In genomic region chr4:64733-65132, GRCh38 we compare ENCODE assay signal across 7 cellular contexts. TPM values are rescaled to one million over a fixed set of nuclear protein-coding genes. Genes with fewer than 3 reads are reported as not detected.
DNase-seq lines count a peak whose midpoint lies in the region; ATAC-seq, FAIRE-seq and TF ChIP-seq lines count a peak whose summit lies in the region.
"Not testable (repeated sequence)": the region's sequence is repeated elsewhere in the genome, so short reads cannot be mapped to it uniquely, and the experiment has no call there.

No MANE protein-coding gene starts in this region.

- H3K36me3 ChIP-seq in K562 (ENCODE audit: control insufficient read depth, insufficient read depth, low read length) (peaks cover 18% of the 10 kb centered on the region; the same call in 1 of the 3 replicates), left lung (peaks cover 0 to 16% of the 10 kb centered on the region in 2 donors)
- H3K36me3 ChIP-seq in mucosa of descending colon (ENCODE audit: low read depth); upper lobe of right lung: not testable (repeated sequence)

- H3K27ac Mint-ChIP-seq in stimulated activated effector memory CD8-positive, alpha-beta T cell treated with anti-CD3 and anti-CD28 coated beads, Interleukin-12 subunit alpha, Interleukin-12 subunit beta, amount 100 ng/mL, for 72 hours = not testable (repeated sequence)

- TF ChIP-seq CTCF in K562 (IDR thresholded peaks at IDR 0.05 in 2 of 3, conservative IDR thresholded peaks at IDR 0.05 in 1 of 3; ENCODE audit: insufficient read depth in 2 of 3, low read depth in 1 of 3, low read length in 3 of 3); left lung (IDR thresholded peaks at IDR 0.05); mucosa of descending colon (IDR thresholded peaks at IDR 0.05); omental fat pad (IDR thresholded peaks at IDR 0.05); upper lobe of right lung (IDR thresholded peaks at IDR 0.05): not testable (repeated sequence)

- not testable (repeated sequence) for H4K20me1 ChIP-seq in K562 (replicated peaks; ENCODE audit: control insufficient read depth, insufficient read depth, low read length)

- not testable (repeated sequence) for H3K27ac ChIP-seq in K562 (ENCODE audit: extremely low read depth, low read depth, low read length); left lung; upper lobe of right lung

- H3K27me3 ChIP-seq in K562 (ENCODE audit: control insufficient read depth in 2 of 2, insufficient read depth in 2 of 2, low read length in 2 of 2); left lung; upper lobe of right lung: not testable (repeated sequence)

- CTCF ChIA-PET in K562 (lab: Yijun Ruan, JAX; ENCODE audit: low intra/inter-chr PET ratio) = not testable (repeated sequence)

- H3K4me2 ChIP-seq in K562 (ENCODE audit: insufficient read depth, low read length) = not testable (repeated sequence)

- not testable (repeated sequence) for H3K36me3 Mint-ChIP-seq in stimulated activated effector memory CD8-positive, alpha-beta T cell treated with anti-CD3 and anti-CD28 coated beads, Interleukin-12 subunit alpha, Interleukin-12 subunit beta, amount 100 ng/mL, for 72 hours

- in situ Hi-C loops in K562 (cut with MboI) = not testable (repeated sequence)

- DNase-seq in K562 (ENCODE audit: extremely low read depth in 1 of 4, low spot score in 3 of 4); left lung; mucosa of descending colon; omental fat pad (ENCODE audit: low spot score); stimulated activated effector memory CD8-positive, alpha-beta T cell treated with anti-CD3 and anti-CD28 coated beads, Interleukin-12 subunit alpha, Interleukin-12 subunit beta, amount 100 ng/mL, for 72 hours (ENCODE audit: low spot score in 2 of 2); upper lobe of right lung: not testable (repeated sequence)

- TF ChIP-seq EP300 in K562 (IDR thresholded peaks at IDR 0.05; ENCODE audit: low read length) = not testable (repeated sequence)

- not testable (repeated sequence) for H3K9me3 Mint-ChIP-seq in stimulated activated effector memory CD8-positive, alpha-beta T cell treated with anti-CD3 and anti-CD28 coated beads, Interleukin-12 subunit alpha, Interleukin-12 subunit beta, amount 100 ng/mL, for 72 hours

- POLR2A ChIA-PET in K562 (lab: Yijun Ruan, JAX) = interaction anchor here (1.7 kb wide), 1 partner anchor 8 kb away, joined by 5 read pairs; no protein-coding TSS in a partner anchor

- not testable (repeated sequence) for TF ChIP-seq RAD21 in K562 (CRISPR knock-in tag; conservative IDR thresholded peaks at IDR 0.05 in 1 of 2, IDR thresholded peaks at IDR 0.05 in 1 of 2)

- H3K9me3 ChIP-seq in K562 (replicated peaks; ENCODE audit: control insufficient read depth, insufficient read depth, low read depth, low read length); upper lobe of right lung: not testable (repeated sequence)
- peaks cover 0 to 22% of the 10 kb centered on the region in 2 donors for H3K9me3 ChIP-seq in left lung
- peaks cover 19% of the 10 kb centered on the region for H3K9me3 ChIP-seq in mucosa of descending colon

- H2AFZ ChIP-seq in K562 (ENCODE audit: low read depth, low read length) = not testable (repeated sequence)

- FAIRE-seq in K562 (lab: Jason Lieb, UNC) = not testable (repeated sequence)

- H3K79me2 ChIP-seq in K562 (ENCODE audit: control insufficient read depth, insufficient read depth, low read length) = peaks cover 16% of the 10 kb centered on the region

- H3K4me3 Mint-ChIP-seq in stimulated activated effector memory CD8-positive, alpha-beta T cell treated with anti-CD3 and anti-CD28 coated beads, Interleukin-12 subunit alpha, Interleukin-12 subunit beta, amount 100 ng/mL, for 72 hours = not testable (repeated sequence)

- not testable (repeated sequence) for H3K4me1 ChIP-seq in K562 (replicated peaks in 1 of 2; ENCODE audit: control insufficient read depth in 2 of 2, insufficient read depth in 2 of 2, low read length in 2 of 2); left lung; mucosa of descending colon (ENCODE audit: low read depth); upper lobe of right lung

- not testable (repeated sequence) for TF ChIP-seq POLR2A in K562 (conservative IDR thresholded peaks at IDR 0.05)

- BruUV-seq in K562 (replicated peaks; lab: Mats Ljungman, UMichigan) = not testable (repeated sequence)

- ATAC-seq in K562 (peak; percentile 26), esophagus mucosa (peak; percentile 55), left lung (peak; percentile 23), mucosa of descending colon (peak; percentile 11), omental fat pad (ENCODE audit: low FRiP score) (peak; percentile 12), upper lobe of right lung (peak; percentile 31)
- peak; percentile 48 for ATAC-seq in stimulated activated effector memory CD8-positive, alpha-beta T cell treated with anti-CD3 and anti-CD28 coated beads, Interleukin-12 subunit alpha, Interleukin-12 subunit beta, amount 100 ng/mL, for 72 hours

- intact Hi-C loops in K562 (cut with micrococcal nuclease); left lung (cut with DNase I); mucosa of descending colon (cut with DNase I, micrococcal nuclease); upper lobe of right lung (cut with DNase I): not testable (repeated sequence)

- H3K4me1 Mint-ChIP-seq in stimulated activated effector memory CD8-positive, alpha-beta T cell treated with anti-CD3 and anti-CD28 coated beads, Interleukin-12 subunit alpha, Interleukin-12 subunit beta, amount 100 ng/mL, for 72 hours = not testable (repeated sequence)

- not testable (repeated sequence) for H3K9me1 ChIP-seq in K562 (ENCODE audit: control insufficient read depth, insufficient read depth, low read length)

- H3K9ac ChIP-seq in K562 (ENCODE audit: insufficient read depth in 1 of 2, low read depth in 2 of 2, low read length in 2 of 2) = not testable (repeated sequence)

- not testable (repeated sequence) for H3K4me3 ChIP-seq in K562, left lung, mucosa of descending colon, upper lobe of right lung

RNA-seq across cellular contexts. Expression of gene ZNF595, which starts 11.6 kb away (rescaled TPM):
- total RNA-seq in K562 (2011; cell fraction: chromatin; rRNA removed; ENCODE audit: low replicate concordance) = 375 and 579 TPM in 2 replicates
- total RNA-seq in K562 (2011; cell fraction: nucleolus; rRNA removed) = 319 and 349 TPM in 2 replicates
- total RNA-seq in K562 (2011; cell fraction: nucleoplasm; rRNA removed) = 489 and 563 TPM in 2 replicates
- total RNA-seq in K562 (2014; rRNA removed) (226 and 279 TPM in 2 replicates), K562 (2014; rRNA removed; fragmentation: Illumina TruSeq; extraction: Trizol) (276 and 295 TPM in 2 replicates), K562 (2015; rRNA removed; fragmentation: Illumina TruSeq; extraction: Trizol) (212 and 230 TPM in 2 replicates), K562 (2021) (227 and 237 TPM in 2 replicates), esophagus mucosa (6.9 TPM), left lung (10 to 100 TPM; 14.2 to 19.7 TPM), mucosa of descending colon (10 to 100 TPM in 2 of 3 donors, 1 to 10 TPM in 1; 10.0 to 24.3 (median 17.5) TPM), omental fat pad (10 to 100 TPM; 17.6 to 34.1 (median 25.1) TPM), upper lobe of right lung (16.1 TPM)
- polyA plus RNA-seq in K562 (2011; rRNA removed) (632 and 750 TPM in 2 replicates), K562 (2014; fragmentation: Illumina TruSeq; extraction: Trizol) (399 and 453 TPM in 2 replicates), K562 (2014; fragmentation: Nextera tagmentation; extraction: Ambion mirVana) (100 to 1,000 TPM; 116 to 185 TPM), K562 (2014; rRNA removed) (446 and 503 TPM in 2 replicates)
- polyA plus RNA-seq in K562 (2011; cell fraction: cytosol; rRNA removed) = 341 and 663 TPM in 2 replicates
- polyA plus RNA-seq in K562 (2011; cell fraction: nucleus; rRNA removed) = 912 and 1,021 TPM in 2 replicates
- polyA plus RNA-seq in K562 (2012) = 171 and 385 TPM in 2 replicates
- 235 and 266 TPM in 2 replicates for polyA minus RNA-seq in K562 (2011; rRNA and poly(A)+ RNA removed)
- polyA minus RNA-seq in K562 (2011; cell fraction: cytosol; rRNA and poly(A)+ RNA removed) = 175 and 203 TPM in 2 replicates
- 385 and 630 TPM in 2 replicates for polyA minus RNA-seq in K562 (2011; cell fraction: nucleus; rRNA and poly(A)+ RNA removed)

RNA-seq across cellular contexts. Expression of gene ZNF718, which starts 59.6 kb away (rescaled TPM):
- 12.1 and 17.0 TPM in 2 replicates for total RNA-seq in K562 (2011; cell fraction: chromatin; rRNA removed; ENCODE audit: low replicate concordance)
- total RNA-seq in K562 (2011; cell fraction: nucleolus; rRNA removed) = 10.0 and 13.6 TPM in 2 replicates
- total RNA-seq in K562 (2011; cell fraction: nucleoplasm; rRNA removed) = 12.2 and 12.6 TPM in 2 replicates
- total RNA-seq in K562 (2014; rRNA removed) (2.7 and 3.2 TPM in 2 replicates), K562 (2014; rRNA removed; fragmentation: Illumina TruSeq; extraction: Trizol) (4.3 and 4.6 TPM in 2 replicates), K562 (2015; rRNA removed; fragmentation: Illumina TruSeq; extraction: Trizol) (4.2 and 5.3 TPM in 2 replicates), K562 (2021) (3.7 and 4.5 TPM in 2 replicates), esophagus mucosa (3.3 TPM), left lung (1 to 10 TPM; 6.4 to 9.2 TPM), mucosa of descending colon (1 to 10 TPM; 5.2 to 7.4 (median 6.4) TPM), omental fat pad (10 to 100 TPM in 1 of 4 donors, 1 to 10 TPM in 3; 3.6 to 14.7 (median 4.6) TPM), upper lobe of right lung (9.1 TPM)
- polyA plus RNA-seq in K562 (2011; rRNA removed) (1.6 and 2.4 TPM in 2 replicates), K562 (2014; fragmentation: Illumina TruSeq; extraction: Trizol) (2.6 and 2.7 TPM in 2 replicates), K562 (2014; fragmentation: Nextera tagmentation; extraction: Ambion mirVana) (1 to 10 TPM in 1 of 2 experiments, under 1 TPM in 1; 1.00 to 1.4 TPM), K562 (2014; rRNA removed) (2.2 and 2.7 TPM in 2 replicates)
- 0.67 and 0.77 TPM in 2 replicates for polyA plus RNA-seq in K562 (2011; cell fraction: cytosol; rRNA removed)
- polyA plus RNA-seq in K562 (2011; cell fraction: nucleus; rRNA removed) = 3.7 and 5.4 TPM in 2 replicates
- 2.1 and 4.6 TPM in 2 replicates for polyA plus RNA-seq in K562 (2012)
- polyA minus RNA-seq in K562 (2011; rRNA and poly(A)+ RNA removed) = 2.2 and 3.0 TPM in 2 replicates
- 1.4 and 1.8 TPM in 2 replicates for polyA minus RNA-seq in K562 (2011; cell fraction: cytosol; rRNA and poly(A)+ RNA removed)
- 7.1 and 7.9 TPM in 2 replicates for polyA minus RNA-seq in K562 (2011; cell fraction: nucleus; rRNA and poly(A)+ RNA removed)

Comparison
In these comparisons a context has a peak if more than half of its experiments do, and no peak if none do; other contexts are left out.
1. RNA of gene ZNF595, which starts 11.6 kb away (total RNA-seq): 212 to 579 TPM in K562; 17.6 to 34.1 TPM in omental fat pad, 14.2 to 19.7 TPM in left lung, 10.0 to 24.3 TPM in mucosa of descending colon, 16.1 TPM in upper lobe of right lung (single experiment) and 6.9 TPM in esophagus mucosa (single experiment); every median in the first group is over 4 times any median in the second.
2. Peak in every context shown above with its lines, with median percentiles within 50 percentile points of each other: ATAC-seq.